ENCODE assay signal across 4 cellular contexts in the genomic region with DNA sequence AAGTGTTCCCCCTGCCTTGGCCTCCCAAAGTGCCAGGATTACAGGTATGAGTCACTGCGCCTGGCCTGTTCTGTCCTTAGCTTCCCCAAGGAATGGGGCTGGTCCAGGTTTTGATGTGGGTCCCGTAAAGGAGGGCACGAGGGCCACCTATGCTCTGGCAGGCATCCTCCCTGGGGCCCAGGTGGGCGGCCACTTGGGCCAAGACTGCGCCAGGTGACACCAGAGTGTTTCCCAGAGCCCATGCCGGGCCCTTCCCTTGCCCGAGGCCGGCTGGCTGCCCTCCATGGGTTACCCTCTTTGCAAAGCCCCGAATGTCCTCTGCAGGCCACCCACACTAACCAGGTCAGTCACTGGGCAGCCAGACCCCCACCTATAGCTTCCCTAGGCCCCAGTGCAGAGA. TPM values are rescaled to one million over a fixed set of nuclear protein-coding genes. Genes with fewer than 3 reads are reported as not detected.
DNase-seq lines count a peak whose midpoint lies in the region; ATAC-seq and TF ChIP-seq lines count a peak whose summit lies in the region.
"Not testable (repeated sequence)": the region's sequence is repeated elsewhere in the genome, so short reads cannot be mapped to it uniquely, and the experiment has no call there.

No MANE protein-coding gene starts in this region.

- ATAC-seq in HCT116 (peak; percentile 23; the same call in 1 of the 2 replicates), RWPE2 (ENCODE audit: low read depth) (peak; percentile 3; the same call in 1 of the 3 replicates)

- not testable (repeated sequence) for H4K91ac ChIP-seq in neuronal stem cell (ENCODE audit: low read depth, low read length, poor library complexity)

- TF ChIP-seq RAD21 in HCT116 (IDR thresholded peaks at IDR 0.05; ENCODE audit: low read depth), result not testable (repeated sequence)

- peak overlapping the region; percentile 55 for H3K23ac ChIP-seq in neuronal stem cell (ENCODE audit: low read depth, low read length, poor library complexity)

- TF ChIP-seq POLR2A in HCT116 (IDR thresholded peaks at IDR 0.05; ENCODE audit: borderline replicate concordance, extremely low read depth, insufficient read depth, insufficient read length), result not testable (repeated sequence)

- not testable (repeated sequence) for H3K4me1 ChIP-seq in HCT116 (ENCODE audit: control insufficient read depth in 1 of 2, insufficient read depth in 2 of 2, low read length in 2 of 2); RWPE2 (ENCODE audit: insufficient read depth, poor library complexity, severe bottlenecking); neuronal stem cell (ENCODE audit: control insufficient read depth in 2 of 2, insufficient read depth in 1 of 2, low read depth in 1 of 2, low read length in 2 of 2)

- not testable (repeated sequence) for H2BK5ac ChIP-seq in neuronal stem cell (ENCODE audit: low read length)

- H3K27ac ChIP-seq in HCT116 (ENCODE audit: low read depth, low read length); RWPE2 (ENCODE audit: poor library complexity, severe bottlenecking); neuronal stem cell (replicated peaks; ENCODE audit: low read length): not testable (repeated sequence)

- H3K9me2 ChIP-seq in HCT116 (ENCODE audit: insufficient read depth), result not testable (repeated sequence)

- H3K27me3 ChIP-seq in HCT116 (ENCODE audit: insufficient read depth, low read length); RWPE2 (ENCODE audit: insufficient read depth, poor library complexity, severe bottlenecking); neuronal stem cell (ENCODE audit: control insufficient read depth in 3 of 3, insufficient read depth in 3 of 3, low read depth in 1 of 3, low read length in 3 of 3): not testable (repeated sequence)

- H3K14ac ChIP-seq in neuronal stem cell (ENCODE audit: low read length), result not testable (repeated sequence)

- not testable (repeated sequence) for H3K36me3 ChIP-seq in HCT116 (ENCODE audit: control insufficient read depth in 1 of 2, insufficient read depth in 2 of 2, low read length in 2 of 2); RWPE2 (ENCODE audit: low read depth)
- H3K36me3 ChIP-seq in neuronal stem cell (replicated peaks in 1 of 2; ENCODE audit: control insufficient read depth in 2 of 2, insufficient read depth in 2 of 2, low read length in 2 of 2), result peaks cover 9 to 56% of the 10 kb centered on the region in 2 donors

- RAD21 ChIA-PET in HCT116 (lab: Charles Lee; ENCODE audit: low non-redundant PET in 1 of 2, low total read pairs in 2 of 2, uncharacterized antibody in 2 of 2, unreplicated experiment in 2 of 2), result not testable (repeated sequence)

- not testable (repeated sequence) for H3K18ac ChIP-seq in neuronal stem cell (ENCODE audit: low read length)

- CTCF ChIA-PET in HCT116 (lab: Charles Lee), result not testable (repeated sequence)

- POLR2A ChIA-PET in HCT116 (lab: Charles Lee), result not testable (repeated sequence)

- not testable (repeated sequence) for H4K20me1 ChIP-seq in HCT116 (ENCODE audit: insufficient read depth)

- not testable (repeated sequence) for H3K79me2 ChIP-seq in HCT116 (ENCODE audit: insufficient read depth, low read length)

- H2BK15ac ChIP-seq in neuronal stem cell (ENCODE audit: low read length), result not testable (repeated sequence)

- H3K4ac ChIP-seq in neuronal stem cell (ENCODE audit: low read length), result not testable (repeated sequence)

- not testable (repeated sequence) for TF ChIP-seq CTCF in HCT116 (IDR thresholded peaks at IDR 0.05 in 2 of 3, conservative IDR thresholded peaks at IDR 0.05 in 1 of 3; ENCODE audit: borderline replicate concordance in 1 of 3, insufficient read depth in 1 of 3, low read depth in 2 of 3, low read length in 2 of 3); RWPE2 (IDR thresholded peaks at IDR 0.05; ENCODE audit: poor library complexity, severe bottlenecking)

- H3K9ac ChIP-seq in HCT116 (ENCODE audit: low read length); neuronal stem cell (ENCODE audit: low read depth, low read length, poor library complexity): not testable (repeated sequence)

- not testable (repeated sequence) for H2BK12ac ChIP-seq in neuronal stem cell (ENCODE audit: low read length)

- H2AFZ ChIP-seq in HCT116 (ENCODE audit: low read depth, low read length, poor library complexity, severe bottlenecking); neuronal stem cell (ENCODE audit: low read length): not testable (repeated sequence)

- WGBS in neuronal stem cell (ENCODE audit: extremely low coverage in 2 of 2, insufficient read length in 2 of 2, insufficient replicate concordance in 1 of 2), 2 donors, result no CpG with 5 or more reads among the region's 9 CpGs

- not testable (repeated sequence) for H2BK120ac ChIP-seq in neuronal stem cell (ENCODE audit: low read depth, low read length)

- H2AK5ac ChIP-seq in neuronal stem cell (ENCODE audit: low read depth, low read length), result not testable (repeated sequence)

- DNase-seq in HCT116 (ENCODE audit: low read depth, low spot score); RWPE2 (ENCODE audit: low spot score); neuronal stem cell (ENCODE audit: low spot score): not testable (repeated sequence)
- peak; percentile 10 for DNase-seq in iPS-NIHi11 (ENCODE audit: low spot score)

- H3K79me1 ChIP-seq in neuronal stem cell (ENCODE audit: low read depth, low read length), result not testable (repeated sequence)

- not testable (repeated sequence) for H4K8ac ChIP-seq in neuronal stem cell (ENCODE audit: low read depth, low read length)

- not testable (repeated sequence) for H3K4me3 ChIP-seq in HCT116 (replicated peaks in 1 of 2; ENCODE audit: low read depth in 1 of 2, low read length in 2 of 2); RWPE2 (ENCODE audit: severe bottlenecking); neuronal stem cell (ENCODE audit: low read length in 2 of 2)

- not testable (repeated sequence) for BruUV-seq in HCT116 (replicated peaks; lab: Mats Ljungman, UMichigan)

- not testable (repeated sequence) for H3K9me3 ChIP-seq in HCT116 (ENCODE audit: control insufficient read depth in 1 of 2, insufficient read depth in 1 of 2, low read depth in 1 of 2, low read length in 2 of 2); RWPE2 (ENCODE audit: severe bottlenecking); neuronal stem cell (replicated peaks in 1 of 2; ENCODE audit: control insufficient read depth in 2 of 2, insufficient read depth in 1 of 2, low read depth in 1 of 2, low read length in 2 of 2)

- intact Hi-C loops in HCT116 (cut with micrococcal nuclease), result not testable (repeated sequence)

- H3K4me2 ChIP-seq in HCT116 (ENCODE audit: low read length); neuronal stem cell (ENCODE audit: insufficient read depth, low read length, poor library complexity, severe bottlenecking): not testable (repeated sequence)

TF ChIP-seq in HCT116, 20 proteins besides CTCF, POLR2A, EP300 and RAD21:
- TF ChIP-seq POLR2AphosphoS5 (IDR thresholded peaks at IDR 0.05; ENCODE audit: low read depth, low read length), result peak; percentile 24; the same call in 1 of the 2 replicates

RNA-seq across cellular contexts. Expression of a gene that starts 22.3 kb away (rescaled TPM):
- total RNA-seq in HCT116 (2021; ENCODE audit: unreplicated experiment), result 24.5 TPM
- 21.2 and 27.5 TPM in 2 replicates for polyA plus RNA-seq in HCT116 (2012)
- 29.0 TPM for polyA plus RNA-seq in neuronal stem cell (2013, experiment 1 of 2)
- 28.9 TPM for polyA plus RNA-seq in neuronal stem cell (2013, experiment 2 of 2)
